ENCODE assay signal across 9 cellular contexts in genomic region chr13:27006519-27007161, GRCh38.
DNase-seq lines count a peak whose midpoint lies in the region; ATAC-seq and TF ChIP-seq lines count a peak whose summit lies in the region.
"Had no signal": no experiment of that assay in that cellular context is flagged by ENCODE, and none has a peak within 500 bp of the region (broad histone marks: within the 10 kb centered on the region; RNA-seq: fewer than 3 reads in every experiment).

No MANE protein-coding gene starts in this region.

- CTCF ChIA-PET in activated CD4-positive, alpha-beta T cell treated with anti-CD3 and anti-CD28 coated beads, Interleukin-2, amount 10 ng/mL, durations not matched to agents 7 days and 5 days (lab: Charles Lee), result interaction anchor here (0.6 to 1.5 kb wide), 2 partner anchors 17 to 22 kb away, joined by 3 to 4 read pairs; no protein-coding TSS in a partner anchor

- H3K4me1 Mint-ChIP-seq in activated CD4-positive, alpha-beta T cell treated with anti-CD3 and anti-CD28 coated beads, Interleukin-2, amount 10 ng/mL, durations not matched to agents 7 days and 5 days, result peaks cover 6% of the 10 kb centered on the region
- H3K4me1 Mint-ChIP-seq in activated T-helper 1 cell treated with anti-CD3 and anti-CD28 coated beads, Interleukin-12 subunit alpha, Interleukin-12 subunit beta, Interleukin-2, Interleukin-4 antibody, amounts not matched to agents 30 ng/mL and 10 ng/mL and 1 ng/mL, durations not matched to agents 14 hours and 24 hours and 36 hours (ENCODE audit: low read depth), result peaks cover 7% of the 10 kb centered on the region

- H3K9ac ChIP-seq in parathyroid adenoma, result no peak overlapping the region

- peaks cover 18% of the 10 kb centered on the region for H3K27me3 ChIP-seq in cardiac muscle cell
- H3K27me3 ChIP-seq in parathyroid adenoma (ENCODE audit: control insufficient read depth, insufficient read depth, low read length), result no peaks in the 10 kb centered on the region

- H3K36me3 Mint-ChIP-seq in activated CD4-positive, alpha-beta T cell treated with anti-CD3 and anti-CD28 coated beads, Interleukin-2, amount 10 ng/mL, durations not matched to agents 7 days and 5 days (ENCODE audit: low read depth), result no peaks in the 10 kb centered on the region
- H3K36me3 Mint-ChIP-seq in activated T-helper 1 cell treated with anti-CD3 and anti-CD28 coated beads, Interleukin-12 subunit alpha, Interleukin-12 subunit beta, Interleukin-2, Interleukin-4 antibody, amounts not matched to agents 30 ng/mL and 10 ng/mL and 1 ng/mL, durations not matched to agents 14 hours and 24 hours and 36 hours (ENCODE audit: low read depth), result no peaks in the 10 kb centered on the region

- peak overlapping the region; percentile 16 for H3K4me3 ChIP-seq in cardiac muscle cell
- H3K4me3 ChIP-seq in parathyroid adenoma (ENCODE audit: low read depth, low read length), result peak overlapping the region; percentile 16

- H3K79me2 ChIP-seq in parathyroid adenoma, result no peaks in the 10 kb centered on the region

- H3K27ac Mint-ChIP-seq in activated CD4-positive, alpha-beta T cell treated with anti-CD3 and anti-CD28 coated beads, Interleukin-2, amount 10 ng/mL, durations not matched to agents 7 days and 5 days, result no peak overlapping the region
- H3K27ac Mint-ChIP-seq in activated T-helper 1 cell treated with anti-CD3 and anti-CD28 coated beads, Interleukin-12 subunit alpha, Interleukin-12 subunit beta, Interleukin-2, Interleukin-4 antibody, amounts not matched to agents 30 ng/mL and 10 ng/mL and 1 ng/mL, durations not matched to agents 14 hours and 24 hours and 36 hours, result no peak overlapping the region

- H3K4me3 Mint-ChIP-seq in activated CD4-positive, alpha-beta T cell treated with anti-CD3 and anti-CD28 coated beads, Interleukin-2, amount 10 ng/mL, durations not matched to agents 7 days and 5 days, result peak overlapping the region; percentile 29
- H3K4me3 Mint-ChIP-seq in activated T-helper 1 cell treated with anti-CD3 and anti-CD28 coated beads, Interleukin-12 subunit alpha, Interleukin-12 subunit beta, Interleukin-2, Interleukin-4 antibody, amounts not matched to agents 30 ng/mL and 10 ng/mL and 1 ng/mL, durations not matched to agents 14 hours and 24 hours and 36 hours, result no peak overlapping the region

- H3K27ac ChIP-seq in cardiac muscle cell, result no peak overlapping the region
- no peak overlapping the region for H3K27ac ChIP-seq in parathyroid adenoma
- H3K27ac ChIP-seq: C4-2B had no signal

- POLR2A ChIA-PET in activated CD4-positive, alpha-beta T cell treated with anti-CD3 and anti-CD28 coated beads, Interleukin-2, amount 10 ng/mL, durations not matched to agents 7 days and 5 days (lab: Charles Lee), result no interaction called here

- TF ChIP-seq CTCF in cardiac muscle cell (IDR thresholded peaks at IDR 0.05; ENCODE audit: low read depth, low read length) (no peak), parathyroid adenoma (IDR thresholded peaks at IDR 0.05) (no peak)

- H3K4me1 ChIP-seq in cardiac muscle cell (ENCODE audit: low read depth), result no peaks in the 10 kb centered on the region
- H3K4me1 ChIP-seq in parathyroid adenoma, result no peaks in the 10 kb centered on the region

- peak overlapping the region; percentile 72 for H3K4me2 ChIP-seq in parathyroid adenoma (ENCODE audit: low read length)

- H2AFZ ChIP-seq in parathyroid adenoma, result peak overlapping the region; percentile 68

- intact Hi-C loops in activated T-helper 1 cell treated with anti-CD3 and anti-CD28 coated beads, Interleukin-12 subunit alpha, Interleukin-12 subunit beta, Interleukin-2, Interleukin-4 antibody, amounts not matched to agents 30 ng/mL and 10 ng/mL and 1 ng/mL, durations not matched to agents 14 hours and 24 hours and 36 hours (cut with micrococcal nuclease), result no loop called here

- H3K36me3 ChIP-seq in cardiac muscle cell (no peaks in the 10 kb centered on the region), parathyroid adenoma (ENCODE audit: control insufficient read depth, insufficient read depth, low read length) (no peaks in the 10 kb centered on the region)

- no peak for DNase-seq in activated CD4-positive, alpha-beta T cell treated with anti-CD3 and anti-CD28 coated beads, Interleukin-2, amount 10 ng/mL, durations not matched to agents 7 days and 5 days
- no peak for DNase-seq in activated CD4-positive, alpha-beta T cell treated with anti-CD3 and anti-CD28 coated beads, Interleukin-2, amount 50 U/mL, for 4 hours
- DNase-seq in SW480 (ENCODE audit: low spot score), result peak; percentile 26
- DNase-seq in cardiac muscle cell (ENCODE audit: low read depth in 1 of 2, low spot score in 1 of 2), result peak; percentile 46 to 49
- no peak for DNase-seq in activated T-helper 1 cell treated with anti-CD3 and anti-CD28 coated beads, Interleukin-12 subunit alpha, Interleukin-12 subunit beta, Interleukin-2, Interleukin-4 antibody, amounts not matched to agents 30 ng/mL and 10 ng/mL and 1 ng/mL, durations not matched to agents 14 hours and 24 hours and 36 hours (ENCODE audit: low spot score)

- ATAC-seq in GM18861 (IDR thresholded peaks at IDR 0.05; ENCODE audit: unreplicated experiment) (no peak), HG02981 (IDR thresholded peaks at IDR 0.05; ENCODE audit: unreplicated experiment) (no peak)

- no peaks in the 10 kb centered on the region for H3K9me3 Mint-ChIP-seq in activated CD4-positive, alpha-beta T cell treated with anti-CD3 and anti-CD28 coated beads, Interleukin-2, amount 10 ng/mL, durations not matched to agents 7 days and 5 days
- no peaks in the 10 kb centered on the region for H3K9me3 Mint-ChIP-seq in activated T-helper 1 cell treated with anti-CD3 and anti-CD28 coated beads, Interleukin-12 subunit alpha, Interleukin-12 subunit beta, Interleukin-2, Interleukin-4 antibody, amounts not matched to agents 30 ng/mL and 10 ng/mL and 1 ng/mL, durations not matched to agents 14 hours and 24 hours and 36 hours

- peaks cover 35% of the 10 kb centered on the region for H3K27me3 Mint-ChIP-seq in activated CD4-positive, alpha-beta T cell treated with anti-CD3 and anti-CD28 coated beads, Interleukin-2, amount 10 ng/mL, durations not matched to agents 7 days and 5 days
- H3K27me3 Mint-ChIP-seq in activated T-helper 1 cell treated with anti-CD3 and anti-CD28 coated beads, Interleukin-12 subunit alpha, Interleukin-12 subunit beta, Interleukin-2, Interleukin-4 antibody, amounts not matched to agents 30 ng/mL and 10 ng/mL and 1 ng/mL, durations not matched to agents 14 hours and 24 hours and 36 hours (ENCODE audit: insufficient read depth), result peaks cover 26% of the 10 kb centered on the region

- H3K9me3 ChIP-seq in cardiac muscle cell (ENCODE audit: low read depth) (no peaks in the 10 kb centered on the region), parathyroid adenoma (ENCODE audit: control insufficient read depth, low read length) (no peaks in the 10 kb centered on the region)

Comparison
In these comparisons a context has a peak if more than half of its experiments do, and no peak if none do; other contexts are left out.
1. DNase-seq: peak in SW480 (single experiment) and cardiac muscle cell (2 of 2); none in activated CD4-positive, alpha-beta T cell treated with anti-CD3 and anti-CD28 coated beads, Interleukin-2, amount 10 ng/mL, durations not matched to agents 7 days and 5 days (single experiment), activated CD4-positive, alpha-beta T cell treated with anti-CD3 and anti-CD28 coated beads, Interleukin-2, amount 50 U/mL, for 4 hours (0 of 2) and activated T-helper 1 cell treated with anti-CD3 and anti-CD28 coated beads, Interleukin-12 subunit alpha, Interleukin-12 subunit beta, Interleukin-2, Interleukin-4 antibody, amounts not matched to agents 30 ng/mL and 10 ng/mL and 1 ng/mL, durations not matched to agents 14 hours and 24 hours and 36 hours (single experiment).